22 cellular contexts compared by ENCODE assay signal in the genomic region with DNA sequence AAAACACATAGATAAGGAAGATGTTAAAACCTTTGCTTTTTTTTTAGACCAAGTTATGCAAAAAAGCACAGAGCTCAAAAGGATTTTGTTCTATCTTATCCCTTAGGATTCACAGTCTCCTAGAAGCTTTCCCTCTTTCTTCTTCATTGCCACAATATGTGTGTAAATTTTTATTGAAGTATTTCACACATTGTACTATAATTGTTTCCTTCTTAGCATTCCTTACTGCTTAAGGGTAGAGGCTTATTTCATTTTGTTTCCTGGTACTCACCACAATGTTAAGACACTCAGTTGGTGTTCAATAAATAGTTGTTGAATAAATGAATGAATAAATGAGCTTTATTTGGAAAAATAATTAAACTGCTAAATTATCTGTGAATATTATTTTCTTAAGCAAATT. TPM values are rescaled to one million over a fixed set of nuclear protein-coding genes. Genes with fewer than 3 reads are reported as not detected.
DNase-seq lines count a peak whose midpoint lies in the region; ATAC-seq, FAIRE-seq and TF ChIP-seq lines count a peak whose summit lies in the region.
"Had no signal": no experiment of that assay in that cellular context is flagged by ENCODE, and none has a peak within 500 bp of the region (broad histone marks: within the 10 kb centered on the region; RNA-seq: fewer than 3 reads in every experiment).

No MANE protein-coding gene starts in this region.

- no peak for TF ChIP-seq RAD21 in GM12878 (IDR thresholded peaks at IDR 0.05; ENCODE audit: insufficient read depth, low read depth, low read length)

- SMC1A ChIA-PET in GM12878 (lab: Charles Lee; ENCODE audit: uncharacterized antibody, unreplicated experiment), result interaction anchor here (0.9 to 1.0 kb wide), 2 partner anchors 43 to 162 kb away, joined by 3 read pairs; no protein-coding TSS in a partner anchor

- BruUV-seq in GM12878 (replicated peaks; lab: Mats Ljungman, UMichigan), result no TSS peak

- intact Hi-C loops in GM12878 (cut with micrococcal nuclease; ENCODE audit: unreplicated experiment) (no loop called here), left colon (cut with DNase I, micrococcal nuclease) (no loop called here)

- H3K36me3 Mint-ChIP-seq in activated T-cell treated with anti-CD3 and anti-CD28 coated beads, Interleukin-2, amount 50 U/mL, for 72 hours (ENCODE audit: insufficient read depth in 2 of 2), result peaks cover 11 to 54% of the 10 kb centered on the region in 2 donors
- H3K36me3 Mint-ChIP-seq: CD8-positive, alpha-beta T cell had no signal

- no peak for TF ChIP-seq POLR2A in GM12878 (IDR thresholded peaks at IDR 0.05; ENCODE audit: low read depth, low read length)

- H3K4me1 Mint-ChIP-seq in activated T-cell treated with anti-CD3 and anti-CD28 coated beads, Interleukin-2, amount 50 U/mL, for 72 hours (ENCODE audit: low read depth), result peaks cover 20% of the 10 kb centered on the region
- H3K4me1 Mint-ChIP-seq: B cell had no signal

- H3K4me3 ChIP-seq in Loucy (ENCODE audit: low read length, poor library complexity, severe bottlenecking), result no peak overlapping the region
- H3K4me3 ChIP-seq in GM12878, result no peak overlapping the region
- H3K4me3 ChIP-seq: BLaER1, GM23338 had no signal

- H3K79me2 ChIP-seq in Loucy (ENCODE audit: insufficient read depth, low read length) (no peaks in the 10 kb centered on the region), GM12878 (ENCODE audit: control insufficient read depth, insufficient read depth, low read length) (no peaks in the 10 kb centered on the region)

- RAD21 ChIA-PET in GM12878 (lab: Charles Lee; ENCODE audit: unreplicated experiment), result no interaction called here

- DNase-seq in GM12878 (ENCODE audit: low read depth, low spot score), result no peak
- no peak for DNase-seq in left colon
- DNase-seq in NAMALWA (ENCODE audit: low spot score), result no peak
- no peak for DNase-seq in activated T-cell treated with anti-CD3 and anti-CD28 coated beads, Interleukin-2, amount 50 U/mL, for 72 hours
- no peak for DNase-seq in NCI-H446 treated with DMSO at 0.1 percent for 48 hours (lab: John Stamatoyannopoulos, UW)
- DNase-seq: Caco-2; CD4-positive, CD25-positive, alpha-beta regulatory T cell; CD8-positive, alpha-beta T cell; DMS153; DND-41; H9 had no signal

- POLR2A ChIA-PET in GM12878 (lab: Charles Lee), result no interaction called here

- FAIRE-seq in GM12878 (lab: Jason Lieb, UNC), result peak; percentile 82
- FAIRE-seq: G401.6, GM12891, GM18507 had no signal

- TF ChIP-seq CTCF in 22Rv1 (IDR thresholded peaks at IDR 0.05) (no peak), Loucy (conservative IDR thresholded peaks at IDR 0.05; ENCODE audit: low read length) (no peak), GM12878 (IDR thresholded peaks at IDR 0.05 in 2 of 3, conservative IDR thresholded peaks at IDR 0.05 in 1 of 3; ENCODE audit: control insufficient read depth in 2 of 3, extremely low read depth in 1 of 3, insufficient read depth in 1 of 3, low read depth in 3 of 3, low read length in 3 of 3) (no peak)

- H3K27ac ChIP-seq in 22Rv1 (peak overlapping the region; percentile 23), GM12878 (ENCODE audit: control insufficient read depth, insufficient read depth) (no peak overlapping the region)
- H3K27ac ChIP-seq: BLaER1, C4-2B had no signal

- no peak overlapping the region for H3K9ac ChIP-seq in Loucy (ENCODE audit: low read depth, low read length, poor library complexity, severe bottlenecking)
- no peak overlapping the region for H3K9ac ChIP-seq in GM12878 (ENCODE audit: control insufficient read depth, insufficient read depth, low read length)
- H3K9ac ChIP-seq: BLaER1 had no signal

- H3K36me3 ChIP-seq in Loucy (ENCODE audit: insufficient read depth, low read length), result no peaks in the 10 kb centered on the region
- no peaks in the 10 kb centered on the region for H3K36me3 ChIP-seq in GM12878 (ENCODE audit: control insufficient read depth in 2 of 2, insufficient read depth in 2 of 2, low read length in 1 of 2)
- H3K36me3 ChIP-seq: BLaER1 had no signal

- no peak for TF ChIP-seq EP300 in GM12878 (IDR thresholded peaks at IDR 0.05; ENCODE audit: borderline replicate concordance in 1 of 2, control insufficient read depth in 1 of 2, low read depth in 2 of 2, low read length in 2 of 2)

- in situ Hi-C loops in GM12878 (cut with MboI), result no loop called here

- no peaks in the 10 kb centered on the region for H3K9me3 ChIP-seq in Loucy (ENCODE audit: insufficient read depth, low read depth, low read length)
- H3K9me3 ChIP-seq in GM12878 (replicated peaks; ENCODE audit: control insufficient read depth, insufficient read depth, low read length), result no peaks in the 10 kb centered on the region
- H3K9me3 ChIP-seq: BLaER1, Caco-2 had no signal

- no peaks in the 10 kb centered on the region for H3K9me2 ChIP-seq in Loucy (replicated peaks; ENCODE audit: low read depth, low read length)

- H2AFZ ChIP-seq in Loucy (ENCODE audit: low read length) (peak overlapping the region; percentile 63; the same call in 1 of the 2 replicates), GM12878 (ENCODE audit: control insufficient read depth, low read depth, low read length) (no peak overlapping the region)
- H2AFZ ChIP-seq: GM23338 had no signal

- peak overlapping the region; percentile 0 for H3K4me2 ChIP-seq in Loucy (ENCODE audit: low read depth, low read length, poor library complexity, severe bottlenecking)
- H3K4me2 ChIP-seq in GM12878 (ENCODE audit: control insufficient read depth, insufficient read depth), result no peak overlapping the region
- H3K4me2 ChIP-seq: BLaER1, GM23338 had no signal

- H3K27me3 ChIP-seq in Loucy (ENCODE audit: insufficient read depth, low read length, poor library complexity, severe bottlenecking) (no peaks in the 10 kb centered on the region), GM12878 (replicated peaks in 1 of 2; ENCODE audit: control insufficient read depth in 2 of 2, insufficient read depth in 2 of 2, low read length in 1 of 2) (no peaks in the 10 kb centered on the region)
- H3K27me3 ChIP-seq: BLaER1 had no signal

- no peaks in the 10 kb centered on the region for H3K9me3 Mint-ChIP-seq in activated T-cell treated with anti-CD3 and anti-CD28 coated beads, Interleukin-2, amount 50 U/mL, for 72 hours
- H3K9me3 Mint-ChIP-seq: CD4-positive, CD25-positive, alpha-beta regulatory T cell; CD8-positive, alpha-beta T cell; GM23338; H9 had no signal

- H4K20me1 ChIP-seq in Loucy (ENCODE audit: insufficient read depth, low read length, poor library complexity, severe bottlenecking), result no peaks in the 10 kb centered on the region
- H4K20me1 ChIP-seq in GM12878 (ENCODE audit: control insufficient read depth, insufficient read depth), result no peaks in the 10 kb centered on the region
- H4K20me1 ChIP-seq: BLaER1 had no signal

- H3F3A ChIP-seq in Loucy (ENCODE audit: low read depth), result no peaks in the 10 kb centered on the region

- H3K4me1 ChIP-seq in Loucy (ENCODE audit: insufficient read depth, low read length, poor library complexity, severe bottlenecking) (peaks cover 35% of the 10 kb centered on the region), GM12878 (ENCODE audit: control insufficient read depth, insufficient read depth, low read length) (no peaks in the 10 kb centered on the region)
- H3K4me1 ChIP-seq: BLaER1 had no signal

- no peaks in the 10 kb centered on the region for H3K27me3 Mint-ChIP-seq in activated T-cell treated with anti-CD3 and anti-CD28 coated beads, Interleukin-2, amount 50 U/mL, for 72 hours (ENCODE audit: low read depth)
- H3K27me3 Mint-ChIP-seq: B cell; CD4-positive, CD25-positive, alpha-beta regulatory T cell had no signal

- no peak for ATAC-seq in GM12878
- peak; percentile 70 for ATAC-seq in left colon
- no peak for ATAC-seq in activated T-cell treated with anti-CD3 and anti-CD28 coated beads, Interleukin-2, amount 50 U/mL, for 72 hours (replicated peaks in 1 of 2)
- ATAC-seq in HG03135 (IDR thresholded peaks at IDR 0.05; ENCODE audit: unreplicated experiment), result no peak
- ATAC-seq: CD8-positive, alpha-beta T cell; GM23338; HCT116 had no signal

- no peak overlapping the region for H3K4me3 Mint-ChIP-seq in activated T-cell treated with anti-CD3 and anti-CD28 coated beads, Interleukin-2, amount 50 U/mL, for 72 hours
- H3K4me3 Mint-ChIP-seq: B cell; CD4-positive, CD25-positive, alpha-beta regulatory T cell; CD8-positive, alpha-beta T cell; GM23338; H9 had no signal

- CTCF ChIA-PET in GM12878 (lab: Yijun Ruan, JAX), result no interaction called here

- H3K27ac Mint-ChIP-seq in activated T-cell treated with anti-CD3 and anti-CD28 coated beads, Interleukin-2, amount 50 U/mL, for 72 hours, result no peak overlapping the region
- H3K27ac Mint-ChIP-seq: B cell; CD8-positive, alpha-beta T cell; GM23338; H9 had no signal

TF ChIP-seq in GM12878, 131 proteins besides CTCF, POLR2A, EP300 and RAD21 (continues in another document):
- TF ChIP-seq FOXM1 (IDR thresholded peaks at IDR 0.05; ENCODE audit: low read depth, low read length) (no peak), EZH2 (IDR thresholded peaks at IDR 0.05; ENCODE audit: borderline replicate concordance, control insufficient read depth, low read depth, low read length) (no peak)

RNA-seq across cellular contexts. Expression of a gene that starts 29.9 kb away (rescaled TPM):
- total RNA-seq in GM12878 (2013; cell fraction: nucleolus; rRNA removed), result 16.0 and 16.6 TPM in 2 replicates
- total RNA-seq in GM12878 (2014; rRNA removed) (3.7 and 3.8 TPM in 2 replicates), GM12878 (2014; rRNA removed; fragmentation: Illumina TruSeq; extraction: Trizol) (2.9 and 3.5 TPM in 2 replicates), GM12878 (2021) (2.2 and 2.3 TPM in 2 replicates), left colon (1 to 10 TPM; 7.3 to 8.4 TPM)
- polyA plus RNA-seq in GM12878 (2011; ENCODE audit: low read depth), result 0.88 TPM
- polyA plus RNA-seq in GM12878 (2011; rRNA removed) (7.8 and 9.3 TPM in 2 replicates), GM12878 (2014; fragmentation: Illumina TruSeq; extraction: Trizol) (3.1 and 3.7 TPM in 2 replicates), GM12878 (2014; fragmentation: Nextera tagmentation; extraction: Ambion mirVana) (1 to 10 TPM; 1.2 to 1.3 TPM), GM12878 (2014; rRNA removed) (2.2 and 2.7 TPM in 2 replicates), GM12878 (2016; fragmentation: Nextera tagmentation; extraction: Ambion mirVana) (1 to 10 TPM; 1.8 to 1.9 TPM)
- polyA plus RNA-seq in GM12878 (2011; cell fraction: cytosol; rRNA removed), result 4.1 and 4.6 TPM in 2 replicates
- 5.6 and 5.7 TPM in 2 replicates for polyA plus RNA-seq in GM12878 (2011; cell fraction: nucleus; rRNA removed)
- 1.6 and 2.3 TPM in 2 replicates for polyA plus RNA-seq in GM12878 (2012)
- polyA minus RNA-seq in GM12878 (2011; rRNA and poly(A)+ RNA removed), result 9.3 and 9.9 TPM in 2 replicates
- polyA minus RNA-seq in GM12878 (2011; cell fraction: cytosol; rRNA and poly(A)+ RNA removed), result 2.9 and 3.3 TPM in 2 replicates
- polyA minus RNA-seq in GM12878 (2011; cell fraction: nucleus; rRNA and poly(A)+ RNA removed), result 4.6 and 7.3 TPM in 2 replicates
- 1 to 10 TPM; 4.6 to 7.2 TPM for total RNA-seq in activated T-cell treated with anti-CD3 and anti-CD28 coated beads, Interleukin-2, amount 50 U/mL, for 72 hours
